ENCODE assay signal across 2 cellular contexts in genomic region chr12:120085920-120086319, GRCh38.
TF ChIP-seq lines count a peak whose summit lies in the region.

No MANE protein-coding gene starts in this region.

TF ChIP-seq in H1, 55 proteins besides CTCF, POLR2A, EP300 and RAD21:
- TF ChIP-seq POLR2AphosphoS5 (IDR thresholded peaks at IDR 0.05; ENCODE audit: low read depth, low read length) (no peak), USF2 (IDR thresholded peaks at IDR 0.05; ENCODE audit: low read length) (no peak), JUND (IDR thresholded peaks at IDR 0.05; ENCODE audit: low read length) (no peak), NRF1 (IDR thresholded peaks at IDR 0.05; ENCODE audit: low read depth, low read length) (no peak), KDM1A (IDR thresholded peaks at IDR 0.05; ENCODE audit: borderline replicate concordance, low read length) (no peak), MAFK (IDR thresholded peaks at IDR 0.05; ENCODE audit: low read depth, low read length) (no peak), CREB1 (IDR thresholded peaks at IDR 0.05) (no peak), SIN3A (conservative IDR thresholded peaks at IDR 0.05 in 1 of 2, IDR thresholded peaks at IDR 0.05 in 1 of 2; ENCODE audit: low read depth in 1 of 2, low read length in 2 of 2) (no peak), ZNF274 (IDR thresholded peaks at IDR 0.05; ENCODE audit: borderline replicate concordance, extremely low read depth, low read length) (no peak), PHF8 (conservative IDR thresholded peaks at IDR 0.05; ENCODE audit: low read depth, low read length) (no peak), ATF3 (IDR thresholded peaks at IDR 0.05; ENCODE audit: insufficient read depth, low read depth, low read length) (no peak), BCL11A (IDR thresholded peaks at IDR 0.05; ENCODE audit: low read depth in 2 of 2, low read length in 2 of 2) (no peak), TCF12 (IDR thresholded peaks at IDR 0.05; ENCODE audit: low read depth, low read length) (no peak), KDM4A (IDR thresholded peaks at IDR 0.05; ENCODE audit: low read depth, low read length, severe bottlenecking) (no peak), TEAD4 (IDR thresholded peaks at IDR 0.05; ENCODE audit: low read depth, low read length) (no peak), GABPA (IDR thresholded peaks at IDR 0.05; ENCODE audit: borderline replicate concordance, insufficient read depth, low read length) (no peak), HDAC2 (IDR thresholded peaks at IDR 0.05; ENCODE audit: borderline replicate concordance in 1 of 2, low read depth in 2 of 2, low read length in 2 of 2) (no peak), SIX5 (IDR thresholded peaks at IDR 0.05; ENCODE audit: low read depth, low read length) (no peak), HDAC6 (IDR thresholded peaks at IDR 0.05; ENCODE audit: low read depth, low read length) (no peak)

TF ChIP-seq in SK-N-SH, 30 proteins besides CTCF, POLR2A, EP300 and RAD21:
- TF ChIP-seq TCF12 (IDR thresholded peaks at IDR 0.05), result no peak
- no peak for TF ChIP-seq NRF1 (IDR thresholded peaks at IDR 0.05; ENCODE audit: low read depth, low read length)
- no peak for TF ChIP-seq SIN3A (IDR thresholded peaks at IDR 0.05; ENCODE audit: borderline replicate concordance, low read depth, low read length)
- no peak for TF ChIP-seq MAX (IDR thresholded peaks at IDR 0.05; ENCODE audit: low read depth)
- TF ChIP-seq RCOR1 (IDR thresholded peaks at IDR 0.05; ENCODE audit: low read length), result no peak
TF ChIP-seq in SK-N-SH: peak in this region for 0.
